8 cellular contexts compared by ENCODE assay signal in genomic region chr1:149962039-149962647, GRCh38. TPM values are rescaled to one million over a fixed set of nuclear protein-coding genes. Genes with fewer than 3 reads are reported as not detected.
DNase-seq lines count a peak whose midpoint lies in the region; ATAC-seq and TF ChIP-seq lines count a peak whose summit lies in the region.

No MANE protein-coding gene starts in this region.

- in situ Hi-C loops in G401 (cut with HindIII; ENCODE audit: low sequenced_read_pairs), result no loop called here

- H3K36me3 Mint-ChIP-seq in activated naive CD8-positive, alpha-beta T cell treated with anti-CD3 and anti-CD28 coated beads for 36 hours, result peaks cover 38% of the 10 kb centered on the region

- peak; percentile 83 for TF ChIP-seq CTCF in PC-9 (conservative IDR thresholded peaks at IDR 0.05)
- TF ChIP-seq CTCF in parathyroid adenoma (IDR thresholded peaks at IDR 0.05), result peak; percentile 56

- H3K27ac ChIP-seq in PC-9, result peak overlapping the region; percentile 52
- H3K27ac ChIP-seq in parathyroid adenoma, result no peak overlapping the region

- H3K4me3 Mint-ChIP-seq in activated naive CD8-positive, alpha-beta T cell treated with anti-CD3 and anti-CD28 coated beads for 36 hours, result no peak overlapping the region

- POLR2A ChIA-PET in PC-9 (lab: Charles Lee; ENCODE audit: unreplicated experiment), result interaction anchor here (0.7 to 0.9 kb wide), 2 partner anchors 75 to 124 kb away, joined by 5 to 6 read pairs; a partner anchor contains a TSS

- peaks cover 15% of the 10 kb centered on the region for H3K36me3 ChIP-seq in PC-9 (ENCODE audit: low read depth)
- H3K36me3 ChIP-seq in parathyroid adenoma (ENCODE audit: control insufficient read depth, insufficient read depth, low read length), result no peaks in the 10 kb centered on the region

- H4K20me1 ChIP-seq in PC-9 (ENCODE audit: insufficient read depth), result no peaks in the 10 kb centered on the region

- H3K9me2 ChIP-seq in PC-9 (ENCODE audit: insufficient read depth), result no peaks in the 10 kb centered on the region

- intact Hi-C loops in PC-9 (cut with micrococcal nuclease; ENCODE audit: unreplicated experiment), result loop anchor here (1.0 to 5.0 kb wide), 4 partner anchors 73 to 204 kb away; partner anchors contain the start of gene VPS45

- H2AFZ ChIP-seq in PC-9 (no peak overlapping the region), parathyroid adenoma (no peak overlapping the region)

- no peaks in the 10 kb centered on the region for H3K27me3 Mint-ChIP-seq in activated naive CD8-positive, alpha-beta T cell treated with anti-CD3 and anti-CD28 coated beads for 36 hours

- peak; percentile 85 for DNase-seq in G401 (ENCODE audit: low spot score)
- peak; percentile 73 for DNase-seq in LHCN-M2 (ENCODE audit: low read depth)
- DNase-seq in PC-9, result peak; percentile 44 to 69
- peak; percentile 5 for DNase-seq in activated naive CD8-positive, alpha-beta T cell treated with anti-CD3 and anti-CD28 coated beads for 36 hours
- DNase-seq in glomerular visceral epithelial cell (ENCODE audit: extremely low spot score), result peak; percentile 80
- no peak for DNase-seq in cortex of kidney (lab: John Stamatoyannopoulos, UW)

- no peaks in the 10 kb centered on the region for H3K27me3 ChIP-seq in PC-9 (ENCODE audit: insufficient read depth, low read depth)
- H3K27me3 ChIP-seq in parathyroid adenoma (ENCODE audit: control insufficient read depth, insufficient read depth, low read length), result no peaks in the 10 kb centered on the region

- peaks cover 24% of the 10 kb centered on the region for H3F3A ChIP-seq in PC-9 (ENCODE audit: insufficient read depth, low read depth)

- H3K4me1 Mint-ChIP-seq in activated naive CD8-positive, alpha-beta T cell treated with anti-CD3 and anti-CD28 coated beads for 36 hours, result peaks cover 12% of the 10 kb centered on the region

- H3K27ac Mint-ChIP-seq in activated naive CD8-positive, alpha-beta T cell treated with anti-CD3 and anti-CD28 coated beads for 36 hours, result peak overlapping the region; percentile 42

- CTCF ChIA-PET in PC-9 (lab: Charles Lee), result interaction anchor here (0.6 to 1.4 kb wide), 6 partner anchors 55 to 1242 kb away, joined by 3 to 10 read pairs (median 3); a partner anchor contains a TSS

- H3K4me3 ChIP-seq in PC-9 (no peak overlapping the region), parathyroid adenoma (ENCODE audit: low read depth, low read length) (no peak overlapping the region)

- H3K79me2 ChIP-seq in PC-9 (ENCODE audit: low read depth) (no peaks in the 10 kb centered on the region), parathyroid adenoma (no peaks in the 10 kb centered on the region)

- no peak overlapping the region for H3K9ac ChIP-seq in parathyroid adenoma

- H3K9me3 ChIP-seq in PC-9 (ENCODE audit: insufficient read depth, low read depth) (no peaks in the 10 kb centered on the region), parathyroid adenoma (ENCODE audit: control insufficient read depth, low read length) (no peaks in the 10 kb centered on the region)

- ATAC-seq in GM21576 (IDR thresholded peaks at IDR 0.05; ENCODE audit: unreplicated experiment), result no peak

- H3K4me2 ChIP-seq in PC-9, result no peak overlapping the region
- H3K4me2 ChIP-seq in parathyroid adenoma (ENCODE audit: low read length), result no peak overlapping the region

- H3K4me1 ChIP-seq in PC-9 (replicated peaks; ENCODE audit: insufficient read depth) (peaks cover 7% of the 10 kb centered on the region), parathyroid adenoma (no peaks in the 10 kb centered on the region)

- no TSS peak for BruUV-seq in PC-9 (replicated peaks; lab: Mats Ljungman, UMichigan)

- H3K9me3 Mint-ChIP-seq in activated naive CD8-positive, alpha-beta T cell treated with anti-CD3 and anti-CD28 coated beads for 36 hours, result no peaks in the 10 kb centered on the region

RNA-seq across cellular contexts. Expression of gene MTMR11, which starts 25.5 kb away (rescaled TPM):
- total RNA-seq in G401 (2014; rRNA removed; shearing (Covaris generic)), result 7.8 and 8.4 TPM in 2 replicates
- 6.0 and 7.6 TPM in 2 replicates for total RNA-seq in LHCN-M2 (2014; rRNA removed)
- polyA plus RNA-seq in LHCN-M2 (2012), result 8.3 TPM
- total RNA-seq in PC-9 (2021), result 16.0 and 18.2 TPM in 2 replicates
- total RNA-seq in activated naive CD8-positive, alpha-beta T cell treated with anti-CD3 and anti-CD28 coated beads for 36 hours, result 1 to 10 TPM in 1 of 2 experiments, under 1 TPM in 1; 0.94 to 1.8 TPM

RNA-seq across cellular contexts. Expression of gene SF3B4, which starts 34.5 kb away (rescaled TPM):
- total RNA-seq in G401 (2014; rRNA removed; shearing (Covaris generic)), result 20.3 and 23.3 TPM in 2 replicates
- total RNA-seq in LHCN-M2 (2014; rRNA removed) (25.4 and 28.9 TPM in 2 replicates), PC-9 (2021) (50.8 and 73.1 TPM in 2 replicates)
- 85.2 TPM for polyA plus RNA-seq in LHCN-M2 (2012)
- 100 to 1,000 TPM; 111 to 112 TPM for total RNA-seq in activated naive CD8-positive, alpha-beta T cell treated with anti-CD3 and anti-CD28 coated beads for 36 hours

RNA-seq across cellular contexts. Expression of gene SV2A, which starts 44.5 kb away (rescaled TPM):
- 26.9 and 36.8 TPM in 2 replicates for total RNA-seq in G401 (2014; rRNA removed; shearing (Covaris generic))
- total RNA-seq in LHCN-M2 (2014; rRNA removed), result 18.1 and 23.5 TPM in 2 replicates
- 20.3 TPM for polyA plus RNA-seq in LHCN-M2 (2012)
- 0.20 and 0.33 TPM in 2 replicates for total RNA-seq in PC-9 (2021)
- total RNA-seq in activated naive CD8-positive, alpha-beta T cell treated with anti-CD3 and anti-CD28 coated beads for 36 hours, result 10 to 100 TPM; 12.5 to 12.8 TPM

RNA-seq across cellular contexts. Expression of gene OTUD7B, which starts 48.4 kb away (rescaled TPM):
- total RNA-seq in G401 (2014; rRNA removed; shearing (Covaris generic)), result 6.0 and 11.9 TPM in 2 replicates
- total RNA-seq in LHCN-M2 (2014; rRNA removed) (12.0 and 12.1 TPM in 2 replicates), PC-9 (2021) (30.2 and 30.7 TPM in 2 replicates)
- polyA plus RNA-seq in LHCN-M2 (2012), result 6.6 TPM
- total RNA-seq in activated naive CD8-positive, alpha-beta T cell treated with anti-CD3 and anti-CD28 coated beads for 36 hours, result 10 to 100 TPM; 21.9 to 23.2 TPM

Comparison
In these comparisons a context has a peak if more than half of its experiments do, and no peak if none do; other contexts are left out.
1. RNA of gene SV2A, which starts 44.5 kb away (total RNA-seq): 26.9 to 36.8 TPM in G401, 18.1 to 23.5 TPM in LHCN-M2 and 12.5 to 12.8 TPM in activated naive CD8-positive, alpha-beta T cell treated with anti-CD3 and anti-CD28 coated beads for 36 hours; 0.20 to 0.33 TPM in PC-9; every median in the first group is over 10 times any median in the second.